11 cellular contexts compared by ENCODE assay signal in the genomic region with DNA sequence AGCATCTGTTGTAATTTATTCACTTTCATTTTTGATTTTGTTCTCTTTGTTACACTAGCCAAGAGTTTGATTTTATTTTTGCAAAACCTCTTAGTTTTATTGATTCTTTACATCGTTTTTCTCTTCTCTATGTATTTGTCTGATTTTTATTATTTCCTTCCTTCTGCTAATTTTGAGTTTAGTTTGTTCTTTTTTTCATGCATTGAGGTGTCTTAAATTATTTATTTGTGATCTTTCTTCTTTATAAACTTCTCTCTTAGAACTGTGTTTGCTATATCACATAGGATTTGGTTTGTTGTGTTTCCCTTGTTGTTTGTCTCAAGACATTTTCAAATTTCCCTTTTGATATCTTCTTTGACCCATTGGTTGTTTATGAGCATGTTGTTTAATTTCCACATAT.
"Had no signal": no experiment of that assay in that cellular context is flagged by ENCODE, and none has a peak within 500 bp of the region (broad histone marks: within the 10 kb centered on the region; RNA-seq: fewer than 3 reads in every experiment).

No MANE protein-coding gene starts in this region.

- FAIRE-seq: H1, H54 had no signal

- ATAC-seq: GM23338, HCT116 had no signal

- H3K9ac ChIP-seq: GM23248 had no signal

- H3K27ac ChIP-seq: GM23248 had no signal

- H3K4me3 ChIP-seq: GM23248, GM23338, HAP-1 had no signal

- DNase-seq: GM23248, GOT3, H7, H9, HCEC 1CT, HFFc6 had no signal

- H2AFZ ChIP-seq: GM23248, GM23338 had no signal

- H3K4me2 ChIP-seq: GM23338 had no signal

- H3K9me3 ChIP-seq: HAP-1 had no signal

- H3K36me3 ChIP-seq: HAP-1 had no signal

- H3K4me1 ChIP-seq: HAP-1 had no signal
